ENCODE assay signal across 8 cellular contexts in genomic region chr10:110865184-110865803, GRCh38. TPM values are rescaled to one million over a fixed set of nuclear protein-coding genes. Genes with fewer than 3 reads are reported as not detected.
A peak's percentile ranks its signal among the peaks of the same experiment; 100 is the strongest.
DNase-seq lines count a peak whose midpoint lies in the region; ATAC-seq and TF ChIP-seq lines count a peak whose summit lies in the region.

No MANE protein-coding gene starts in this region.

- H3K27ac ChIP-seq in OCI-LY3 (ENCODE audit: low read length) (peak overlapping the region; percentile 98), epithelial cell of prostate (peak overlapping the region; percentile 82)

- peak overlapping the region; percentile 47 for H3K4me3 ChIP-seq in OCI-LY3 (ENCODE audit: low read length)

- no peaks in the 10 kb centered on the region for H3K79me2 ChIP-seq in OCI-LY3 (ENCODE audit: low read length)

- DNase-seq in ELF-1 (ENCODE audit: low read depth, low spot score) (peak; percentile 33), epithelial cell of prostate (ENCODE audit: low read depth, low spot score) (no peak), omental fat pad (ENCODE audit: low spot score) (no peak)

- H3K36me3 ChIP-seq in OCI-LY3 (replicated peaks; ENCODE audit: low read depth, low read length), result no peaks in the 10 kb centered on the region

- H3K4me1 ChIP-seq in OCI-LY3 (ENCODE audit: low read length), result peaks cover 88% of the 10 kb centered on the region

- H3K9me3 ChIP-seq in OCI-LY3 (ENCODE audit: insufficient read depth, low read length), result no peaks in the 10 kb centered on the region

- peak overlapping the region; percentile 54 for H3K9ac ChIP-seq in OCI-LY3 (ENCODE audit: low read length)

- peak; percentile 91 for ATAC-seq in omental fat pad (ENCODE audit: low FRiP score)
- no peak for ATAC-seq in GM21529 (IDR thresholded peaks at IDR 0.05; ENCODE audit: unreplicated experiment)
- ATAC-seq in GM19035 (IDR thresholded peaks at IDR 0.05; ENCODE audit: unreplicated experiment), result no peak
- no peak for ATAC-seq in GM21447 (IDR thresholded peaks at IDR 0.05; ENCODE audit: unreplicated experiment)
- ATAC-seq in GM18511 (IDR thresholded peaks at IDR 0.05; ENCODE audit: unreplicated experiment), result no peak

- H3K4me2 ChIP-seq in OCI-LY3 (ENCODE audit: low read length), result peak overlapping the region; percentile 82

- no peaks in the 10 kb centered on the region for H4K20me1 ChIP-seq in OCI-LY3 (ENCODE audit: insufficient read depth, low read length)

- TF ChIP-seq CTCF in OCI-LY3 (IDR thresholded peaks at IDR 0.05; ENCODE audit: low read depth, low read length) (no peak), omental fat pad (IDR thresholded peaks at IDR 0.05) (no peak)

- no peak overlapping the region for H2AFZ ChIP-seq in OCI-LY3 (ENCODE audit: low read depth, low read length)

- no peaks in the 10 kb centered on the region for H3K27me3 ChIP-seq in OCI-LY3 (ENCODE audit: low read depth, low read length)

RNA-seq across cellular contexts. Expression of gene PDCD4, which starts 6.4 kb away (rescaled TPM):
- total RNA-seq in omental fat pad, result 100 to 1,000 TPM in 2 of 4 donors, 10 to 100 TPM in 2; 69.7 to 127 (median 102) TPM

RNA-seq across cellular contexts. Expression of gene BBIP1, which starts 53.7 kb away (rescaled TPM):
- 10 to 100 TPM; 19.6 to 32.2 (median 21.9) TPM for total RNA-seq in omental fat pad

RNA-seq across cellular contexts. Expression of gene SHOC2, which starts 54.1 kb away (rescaled TPM):
- total RNA-seq in omental fat pad, result 10 to 100 TPM; 52.4 to 73.6 (median 67.6) TPM
